9 cellular contexts compared by ENCODE assay signal in genomic region chr7:923108-924041, GRCh38. TPM values are rescaled to one million over a fixed set of nuclear protein-coding genes. Genes with fewer than 3 reads are reported as not detected.
DNase-seq lines count a peak whose midpoint lies in the region; ATAC-seq and TF ChIP-seq lines count a peak whose summit lies in the region.
"Had no signal": no experiment of that assay in that cellular context is flagged by ENCODE, and none has a peak within 500 bp of the region (broad histone marks: within the 10 kb centered on the region; RNA-seq: fewer than 3 reads in every experiment).

No MANE protein-coding gene starts in this region.

- POLR2A ChIA-PET in activated CD4-positive, alpha-beta T cell treated with anti-CD3 and anti-CD28 coated beads for 36 hours (lab: Charles Lee): interaction anchor here (0.6 to 1.3 kb wide), 4 partner anchors 18 to 277 kb away, joined by 3 read pairs; no protein-coding TSS in a partner anchor
- POLR2A ChIA-PET in naive thymus-derived CD8-positive, alpha-beta T cell (lab: Charles Lee): interaction anchor here (1.1 to 2.2 kb wide), 10 partner anchors 11 to 51 kb away, joined by 3 to 41 read pairs (median 6); partner anchors contain the start of genes ADAP1, COX19 and GET4

- H3K27ac Mint-ChIP-seq in activated CD4-positive, alpha-beta T cell treated with anti-CD3 and anti-CD28 coated beads for 36 hours: peak overlapping the region; percentile 93
- H3K27ac Mint-ChIP-seq in naive thymus-derived CD8-positive, alpha-beta T cell: peak overlapping the region; percentile 92 to 97 (median 94)

- peak overlapping the region; percentile 83 for H3K9ac ChIP-seq in KMS-11

- peak overlapping the region; percentile 72 for H3K4me3 Mint-ChIP-seq in activated CD4-positive, alpha-beta T cell treated with anti-CD3 and anti-CD28 coated beads for 36 hours
- H3K4me3 Mint-ChIP-seq in naive thymus-derived CD8-positive, alpha-beta T cell: peak overlapping the region; percentile 82 to 93 (median 87)

- H3K27ac ChIP-seq in KMS-11: peak overlapping the region; percentile 87
- H3K27ac ChIP-seq in temporal lobe (ENCODE audit: low read depth, low read length): peak overlapping the region; percentile 61
- no peak overlapping the region for H3K27ac ChIP-seq in WERI-Rb-1

- H2AFZ ChIP-seq in KMS-11 (ENCODE audit: low read depth): peak overlapping the region; percentile 87

- H3K9me3 ChIP-seq in WERI-Rb-1 (ENCODE audit: severe bottlenecking): no peaks in the 10 kb centered on the region

- CTCF ChIA-PET in activated CD4-positive, alpha-beta T cell treated with anti-CD3 and anti-CD28 coated beads for 36 hours (lab: Charles Lee): interaction anchor here (1.0 to 1.1 kb wide), 3 partner anchors 16 to 151 kb away, joined by 4 read pairs; no protein-coding TSS in a partner anchor

- H3K27me3 Mint-ChIP-seq in activated CD4-positive, alpha-beta T cell treated with anti-CD3 and anti-CD28 coated beads for 36 hours: no peaks in the 10 kb centered on the region
- no peaks in the 10 kb centered on the region for H3K27me3 Mint-ChIP-seq in naive thymus-derived CD8-positive, alpha-beta T cell

- ATAC-seq in GM21528 (IDR thresholded peaks at IDR 0.05; ENCODE audit: low FRiP score, unreplicated experiment): peak; percentile 83
- peak; percentile 92 for ATAC-seq in activated CD4-positive, alpha-beta T cell treated with anti-CD3 and anti-CD28 coated beads for 36 hours
- ATAC-seq in naive thymus-derived CD8-positive, alpha-beta T cell: peak; percentile 86 to 92

- H3K4me3 ChIP-seq in KMS-11 (IDR thresholded peaks at IDR 0.05; ENCODE audit: insufficient read depth, low read depth, low read length) (no peak overlapping the region), WERI-Rb-1 (ENCODE audit: low read depth, low read length) (no peak overlapping the region)

- H3K4me2 ChIP-seq in KMS-11: peak overlapping the region; percentile 100

- DNase-seq in GM03348 (ENCODE audit: low spot score) (peak; percentile 44), WERI-Rb-1 (no peak)
- DNase-seq in activated CD4-positive, alpha-beta T cell treated with anti-CD3 and anti-CD28 coated beads for 36 hours: peak; percentile 97
- DNase-seq in effector CD4-positive, alpha-beta T cell: peak; percentile 87
- DNase-seq in naive thymus-derived CD8-positive, alpha-beta T cell: peak; percentile 68 to 95 (median 89)

- H3K4me1 ChIP-seq in KMS-11 (ENCODE audit: low read depth, poor library complexity, severe bottlenecking): peaks cover 30% of the 10 kb centered on the region

- H4K20me1 ChIP-seq in KMS-11 (ENCODE audit: insufficient read depth): no peaks in the 10 kb centered on the region

- H3K4me1 Mint-ChIP-seq in activated CD4-positive, alpha-beta T cell treated with anti-CD3 and anti-CD28 coated beads for 36 hours: peaks cover 39% of the 10 kb centered on the region
- H3K4me1 Mint-ChIP-seq in naive thymus-derived CD8-positive, alpha-beta T cell: peaks cover 11 to 57% (median 43%) of the 10 kb centered on the region in 4 donors

- H3K36me3 ChIP-seq in KMS-11 (ENCODE audit: insufficient read depth) (no peaks in the 10 kb centered on the region), WERI-Rb-1 (no peaks in the 10 kb centered on the region)

- intact Hi-C loops in activated CD4-positive, alpha-beta T cell treated with anti-CD3 and anti-CD28 coated beads for 36 hours (cut with DNase I, micrococcal nuclease): loop anchor here (1.0 to 5.0 kb wide), 14 partner anchors 13 to 1019 kb away; partner anchors contain the start of genes COX19 (in 2 of the 2), ADAP1 (in 1 of the 2), GET4 (in 1 of the 2) and GPR146 (in 1 of the 2)

- TF ChIP-seq CTCF in KMS-11 (conservative IDR thresholded peaks at IDR 0.05; ENCODE audit: low read depth, low read length) (no peak), WERI-Rb-1 (IDR thresholded peaks at IDR 0.05; ENCODE audit: low read depth, low read length) (no peak)

- H3K9me3 Mint-ChIP-seq in activated CD4-positive, alpha-beta T cell treated with anti-CD3 and anti-CD28 coated beads for 36 hours (ENCODE audit: low read depth): no peaks in the 10 kb centered on the region
- no peaks in the 10 kb centered on the region for H3K9me3 Mint-ChIP-seq in naive thymus-derived CD8-positive, alpha-beta T cell

- no peaks in the 10 kb centered on the region for H3K36me3 Mint-ChIP-seq in activated CD4-positive, alpha-beta T cell treated with anti-CD3 and anti-CD28 coated beads for 36 hours (ENCODE audit: low read depth)
- H3K36me3 Mint-ChIP-seq in naive thymus-derived CD8-positive, alpha-beta T cell: no peaks in the 10 kb centered on the region

- H3K27me3 ChIP-seq in KMS-11 (ENCODE audit: insufficient read depth, low read depth): no peaks in the 10 kb centered on the region; the same call in 1 of the 2 replicates
- no peaks in the 10 kb centered on the region for H3K27me3 ChIP-seq in WERI-Rb-1 (ENCODE audit: insufficient read depth, low read depth, severe bottlenecking)

- no peaks in the 10 kb centered on the region for H3K79me2 ChIP-seq in KMS-11 (ENCODE audit: insufficient read depth, low read depth)

RNA-seq across cellular contexts. Expression of gene ADAP1, which starts 31.1 kb away (rescaled TPM):
- total RNA-seq in activated CD4-positive, alpha-beta T cell treated with anti-CD3 and anti-CD28 coated beads for 36 hours: 10 to 100 TPM; 13.1 to 14.8 TPM
- total RNA-seq in naive thymus-derived CD8-positive, alpha-beta T cell: 10 to 100 TPM; 12.4 to 14.5 TPM
- 10 to 100 TPM in 1 of 3 donors, 1 to 10 TPM in 2; 7.6 to 18.4 (median 8.2) TPM for polyA plus RNA-seq in naive thymus-derived CD8-positive, alpha-beta T cell
- 32.0 TPM for total RNA-seq in temporal lobe

RNA-seq across cellular contexts. Expression of gene GET4, which starts 47.0 kb away (rescaled TPM):
- 10 to 100 TPM; 17.7 to 29.7 TPM for total RNA-seq in activated CD4-positive, alpha-beta T cell treated with anti-CD3 and anti-CD28 coated beads for 36 hours
- total RNA-seq in naive thymus-derived CD8-positive, alpha-beta T cell: 10 to 100 TPM; 61.4 to 64.1 TPM
- polyA plus RNA-seq in naive thymus-derived CD8-positive, alpha-beta T cell: 10 to 100 TPM; 23.0 to 34.6 (median 23.6) TPM
- total RNA-seq in temporal lobe: 17.7 TPM

RNA-seq across cellular contexts. Expression of gene COX19, which starts 52.0 kb away (rescaled TPM):
- total RNA-seq in activated CD4-positive, alpha-beta T cell treated with anti-CD3 and anti-CD28 coated beads for 36 hours: 10 to 100 TPM; 11.3 to 14.6 TPM
- 10 to 100 TPM; 46.9 to 49.0 TPM for total RNA-seq in naive thymus-derived CD8-positive, alpha-beta T cell
- polyA plus RNA-seq in naive thymus-derived CD8-positive, alpha-beta T cell: 10 to 100 TPM; 19.3 to 21.5 (median 20.2) TPM
- 13.3 TPM for total RNA-seq in temporal lobe

RNA-seq across cellular contexts. Expression of gene CYP2W1, which starts 59.6 kb away (rescaled TPM):
- not detected for total RNA-seq in activated CD4-positive, alpha-beta T cell treated with anti-CD3 and anti-CD28 coated beads for 36 hours
- total RNA-seq in naive thymus-derived CD8-positive, alpha-beta T cell: not detected
- not detected for polyA plus RNA-seq in naive thymus-derived CD8-positive, alpha-beta T cell
- not detected for total RNA-seq in temporal lobe
- total RNA-seq: T-helper 1 cell treated with Interleukin-12 subunit alpha and Interleukin-12 subunit beta and Interleukin-4 antibody, amounts not matched to agents 30 ng/mL and 1 ng/mL, for 36 hours had no signal
